In genomic region chr20:33005132-33005566, GRCh38 we compare ENCODE assay signal across 9 cellular contexts. TPM values are rescaled to one million over a fixed set of nuclear protein-coding genes. Genes with fewer than 3 reads are reported as not detected.
DNase-seq lines count a peak whose midpoint lies in the region; ATAC-seq, FAIRE-seq and TF ChIP-seq lines count a peak whose summit lies in the region.
"Had no signal": no experiment of that assay in that cellular context is flagged by ENCODE, and none has a peak within 500 bp of the region (broad histone marks: within the 10 kb centered on the region; RNA-seq: fewer than 3 reads in every experiment).

No MANE protein-coding gene starts in this region.

- H3K9me3 ChIP-seq in fibroblast of lung (ENCODE audit: control insufficient read depth, insufficient read depth, low read depth, low read length) (no peaks in the 10 kb centered on the region), upper lobe of left lung (peaks cover 0 to 3% (median 0%) of the 10 kb centered on the region in 4 donors)

- ATAC-seq in GM19035 (IDR thresholded peaks at IDR 0.05; ENCODE audit: unreplicated experiment), result no peak
- no peak for ATAC-seq in upper lobe of left lung (ENCODE audit: low FRiP score in 2 of 2)

- H3K4me1 ChIP-seq in fibroblast of lung (ENCODE audit: control insufficient read depth, extremely low read depth, insufficient read depth, low read length) (no peaks in the 10 kb centered on the region), upper lobe of left lung (peaks cover 0 to 2% (median 0%) of the 10 kb centered on the region in 4 donors)

- H3K79me2 ChIP-seq in fibroblast of lung (ENCODE audit: control insufficient read depth, insufficient read depth, low read length), result no peaks in the 10 kb centered on the region

- DNase-seq in GM10248 (ENCODE audit: extremely low spot score) (peak; percentile 43), RCC 7860 (ENCODE audit: low spot score) (peak; percentile 46), fibroblast of lung (ENCODE audit: low read depth in 2 of 2) (peak; percentile 5 to 12), NCI-H2171 treated with DMSO at 0.1 percent for 48 hours (lab: John Stamatoyannopoulos, UW) (no peak), NOMO-1 treated with dmso at 0.1 percent for 144 hours (lab: John Stamatoyannopoulos, UW; ENCODE audit: unreplicated experiment) (no peak), upper lobe of left lung (no peak)
- DNase-seq: effector CD4-positive, alpha-beta T cell had no signal

- TF ChIP-seq CTCF in 22Rv1 (IDR thresholded peaks at IDR 0.05) (peak; percentile 68), GM10248 (IDR thresholded peaks at IDR 0.05; ENCODE audit: control extremely low read depth, extremely low read depth, low read depth, missing control alignments) (no peak), fibroblast of lung (conservative IDR thresholded peaks at IDR 0.05 in 1 of 2, IDR thresholded peaks at IDR 0.05 in 1 of 2; ENCODE audit: low read depth in 1 of 2, low read length in 2 of 2) (peak; percentile 33 to 52), upper lobe of left lung (IDR thresholded peaks at IDR 0.05) (peak in 3 of 6 experiments; percentile 13 to 44 (median 18))

- no peak for TF ChIP-seq EP300 in upper lobe of left lung (IDR thresholded peaks at IDR 0.05)

- no peak overlapping the region for H2AFZ ChIP-seq in fibroblast of lung (ENCODE audit: low read length)

- CTCF ChIA-PET in GM10248 (lab: Yijun Ruan, JAX), result interaction anchor here (0.8 to 2.7 kb wide), 7 partner anchors 10 to 215 kb away, joined by 3 to 7 read pairs (median 3); no protein-coding TSS in a partner anchor

- FAIRE-seq in RCC 7860 (lab: Jason Lieb, UNC), result peak; percentile 53

- no peak for TF ChIP-seq POLR2A in upper lobe of left lung (IDR thresholded peaks at IDR 0.05)

- no peak overlapping the region for H3K4me2 ChIP-seq in fibroblast of lung (ENCODE audit: extremely low read depth, insufficient read depth, low read length)

- POLR2A ChIA-PET in GM10248 (lab: Yijun Ruan, JAX), result no interaction called here

- H3K4me3 ChIP-seq in fibroblast of lung (replicated peaks in 1 of 4; ENCODE audit: control extremely low read depth in 1 of 4, insufficient read depth in 1 of 4, low read depth in 3 of 4, low read length in 4 of 4) (no peak overlapping the region), upper lobe of left lung (no peak overlapping the region)

- no peaks in the 10 kb centered on the region for H4K20me1 ChIP-seq in fibroblast of lung (ENCODE audit: control insufficient read depth, extremely low read depth, insufficient read depth, low read length)

- WGBS in upper lobe of left lung, 2 donors, result 55 to 63% methylated on average over 4 of the region's 4 CpGs

- H3K27ac ChIP-seq in 22Rv1, result no peak overlapping the region
- no peak overlapping the region for H3K27ac ChIP-seq in fibroblast of lung (ENCODE audit: insufficient read depth, low read length)
- H3K27ac ChIP-seq in upper lobe of left lung, result no peak overlapping the region

- no peaks in the 10 kb centered on the region for H3K36me3 ChIP-seq in fibroblast of lung (ENCODE audit: control insufficient read depth, insufficient read depth, low read length)
- no peaks in the 10 kb centered on the region for H3K36me3 ChIP-seq in upper lobe of left lung

- no peak overlapping the region for H3K9ac ChIP-seq in fibroblast of lung (ENCODE audit: insufficient read depth, low read length)

- H3K27me3 ChIP-seq in fibroblast of lung (ENCODE audit: control insufficient read depth, insufficient read depth, low read length) (no peaks in the 10 kb centered on the region), upper lobe of left lung (no peaks in the 10 kb centered on the region)

RNA-seq across cellular contexts. Expression of gene SUN5, which starts 0.9 kb away (rescaled TPM):
- not detected in 2 replicates for total RNA-seq in fibroblast of lung
- not detected in 2 replicates for polyA plus RNA-seq in fibroblast of lung
- not detected in 2 replicates for polyA plus RNA-seq in fibroblast of lung (2012)
- polyA minus RNA-seq in fibroblast of lung (ENCODE audit: low replicate concordance), result not detected in 2 replicates
- not detected for total RNA-seq in upper lobe of left lung

RNA-seq across cellular contexts. Expression of gene BPIFB2, which starts 2.4 kb away (rescaled TPM):
- total RNA-seq in fibroblast of lung (not detected in 2 replicates), upper lobe of left lung (1 to 10 TPM in 1 of 6 donors, under 1 TPM in 2, not detected in 3; 0.23 to 3.1 (median 0.27) TPM)
- not detected in 2 replicates for polyA plus RNA-seq in fibroblast of lung
- not detected in 2 replicates for polyA plus RNA-seq in fibroblast of lung (2012)
- not detected in 2 replicates for polyA minus RNA-seq in fibroblast of lung (ENCODE audit: low replicate concordance)

RNA-seq across cellular contexts. Expression of gene BPIFB6, which starts 26.3 kb away (rescaled TPM):
- total RNA-seq in fibroblast of lung, result not detected in 2 replicates
- polyA plus RNA-seq in fibroblast of lung, result not detected in 2 replicates
- not detected in 2 replicates for polyA plus RNA-seq in fibroblast of lung (2012)
- polyA minus RNA-seq in fibroblast of lung (ENCODE audit: low replicate concordance), result not detected in 2 replicates
- not detected for total RNA-seq in upper lobe of left lung

RNA-seq across cellular contexts. Expression of gene BPIFB3, which starts 48.6 kb away (rescaled TPM):
- not detected in 2 replicates for total RNA-seq in fibroblast of lung
- polyA plus RNA-seq in fibroblast of lung, result not detected in 2 replicates
- polyA plus RNA-seq in fibroblast of lung (2012), result not detected in 2 replicates
- polyA minus RNA-seq in fibroblast of lung (ENCODE audit: low replicate concordance), result not detected in 2 replicates
- total RNA-seq in upper lobe of left lung, result not detected

Comparison
In these comparisons a context has a peak if more than half of its experiments do, and no peak if none do; other contexts are left out.
1. DNase-seq: peak in GM10248 (single experiment), RCC 7860 (single experiment) and fibroblast of lung (2 of 2); none in NCI-H2171 treated with DMSO at 0.1 percent for 48 hours (single experiment), NOMO-1 treated with dmso at 0.1 percent for 144 hours (single experiment) and upper lobe of left lung (0 of 2).